Comparison of ENCODE assay signal across 25 cellular contexts in genomic region chrX:15216280-15216679, GRCh38. TPM values are rescaled to one million over a fixed set of nuclear protein-coding genes. Genes with fewer than 3 reads are reported as not detected.
DNase-seq lines count a peak whose midpoint lies in the region; ATAC-seq, FAIRE-seq and TF ChIP-seq lines count a peak whose summit lies in the region.
"Had no signal": no experiment of that assay in that cellular context is flagged by ENCODE, and none has a peak within 500 bp of the region (broad histone marks: within the 10 kb centered on the region; RNA-seq: fewer than 3 reads in every experiment).

No MANE protein-coding gene starts in this region.

- H2BK15ac ChIP-seq in H1 (ENCODE audit: low read length) = no peak overlapping the region

- no peak overlapping the region for H3K27ac Mint-ChIP-seq in astrocyte (ENCODE audit: unreplicated experiment)
- H3K27ac Mint-ChIP-seq: CD14-positive monocyte; CD4-positive, alpha-beta T cell; CD8-positive, alpha-beta memory T cell; GM23338; HFFc6 had no signal

- FAIRE-seq in astrocyte (lab: Jason Lieb, UNC) = peak; percentile 82
- peak; percentile 50 for FAIRE-seq in H1 (lab: Jason Lieb, UNC)
- FAIRE-seq: A204.1, D721Med, GM12891, GM18507, H54 had no signal

- no peak for TF ChIP-seq POLR2A in H1 (IDR thresholded peaks at IDR 0.05; ENCODE audit: control extremely low read depth in 1 of 2, low read depth in 2 of 2, low read length in 2 of 2)
- no peak for TF ChIP-seq POLR2A in stomach (IDR thresholded peaks at IDR 0.05)

- no peaks in the 10 kb centered on the region for H3K27me3 Mint-ChIP-seq in astrocyte (ENCODE audit: low read depth, unreplicated experiment)
- H3K27me3 Mint-ChIP-seq: CD4-positive, alpha-beta T cell had no signal

- H4K5ac ChIP-seq in H1 (ENCODE audit: insufficient read length, low read depth, low read length) = no peak overlapping the region

- no peaks in the 10 kb centered on the region for H3K9me3 Mint-ChIP-seq in astrocyte (ENCODE audit: unreplicated experiment)
- H3K9me3 Mint-ChIP-seq: CD4-positive, alpha-beta T cell; GM23338; HFFc6 had no signal

- H3K27ac ChIP-seq in astrocyte (ENCODE audit: low read depth, low read length) (no peak overlapping the region), H1 (ENCODE audit: low read depth, low read length) (no peak overlapping the region), stomach (no peak overlapping the region)
- H3K27ac ChIP-seq: BLaER1 treated with 17β-estradiol and CSF1 and Interleukin-3, amounts not matched to agents 10 nM and 100 nM had no signal

- H3K56ac ChIP-seq in H1 (replicated peaks; ENCODE audit: insufficient read length, low read depth, low read length) = no peak overlapping the region

- H4K20me1 ChIP-seq in astrocyte (ENCODE audit: insufficient read depth, low read length) (no peaks in the 10 kb centered on the region), H1 (replicated peaks in 1 of 2; ENCODE audit: control insufficient read depth in 1 of 2, insufficient read depth in 2 of 2, low read length in 2 of 2) (no peaks in the 10 kb centered on the region)

- H3K4me3 ChIP-seq in astrocyte (ENCODE audit: insufficient read depth, low read depth, low read length) = no peak overlapping the region
- no peak overlapping the region for H3K4me3 ChIP-seq in H1 (ENCODE audit: extremely low read depth in 1 of 4, insufficient read depth in 2 of 4, low read depth in 3 of 4, low read length in 4 of 4)
- no peak overlapping the region for H3K4me3 ChIP-seq in stomach
- H3K4me3 ChIP-seq: BLaER1 treated with 17β-estradiol and CSF1 and Interleukin-3, amounts not matched to agents 10 nM and 100 nM; GM23338; HAP-1 had no signal

- H3K79me1 ChIP-seq in H1 (ENCODE audit: low read depth, low read length) = no peaks in the 10 kb centered on the region

- H3K27me3 ChIP-seq in astrocyte (ENCODE audit: insufficient read depth, low read length) (no peaks in the 10 kb centered on the region), H1 (replicated peaks in 1 of 4; ENCODE audit: control insufficient read depth in 3 of 4, extremely low read depth in 1 of 4, insufficient read depth in 3 of 4, low read length in 3 of 4) (no peaks in the 10 kb centered on the region), stomach (no peaks in the 10 kb centered on the region)
- H3K27me3 ChIP-seq: BE2C had no signal

- H4K8ac ChIP-seq in H1 (ENCODE audit: extremely low read depth, insufficient read depth, low read length) = no peak overlapping the region

- H3K9ac ChIP-seq in astrocyte (ENCODE audit: low read length) (no peak overlapping the region), H1 (replicated peaks in 1 of 4; ENCODE audit: extremely low read depth in 1 of 4, low read depth in 3 of 4, low read length in 3 of 4) (no peak overlapping the region)
- H3K9ac ChIP-seq: BLaER1 treated with 17β-estradiol and CSF1 and Interleukin-3, amounts not matched to agents 10 nM and 100 nM had no signal

- peak; percentile 3 for DNase-seq in EL
- no peak for DNase-seq in astrocyte (ENCODE audit: low read depth)
- no peak for DNase-seq in H1 (ENCODE audit: low read depth in 1 of 2, low spot score in 2 of 2)
- no peak for DNase-seq in stomach
- DNase-seq in 8988T = no peak
- DNase-seq: ACHN; AML-193; BE2C; CD4-positive, alpha-beta T cell; CD8-positive, alpha-beta memory T cell; DMS 273 treated with DMSO at 0.1 percent for 48 hours; DMS79; GF-D8; HFFc6 had no signal

- intact Hi-C loops in stomach (cut with DNase I; ENCODE audit: low total_unique reads) = no loop called here

- H2BK120ac ChIP-seq in H1 (replicated peaks; ENCODE audit: low read depth, low read length) = no peak overlapping the region

- POLR2A ChIA-PET in H1 (lab: Charles Lee; ENCODE audit: partially characterized antibody) = no interaction called here

- H3K36me3 ChIP-seq in astrocyte (ENCODE audit: insufficient read depth, low read length) (no peaks in the 10 kb centered on the region), H1 (ENCODE audit: control insufficient read depth in 2 of 4, insufficient read depth in 4 of 4, low read length in 3 of 4) (no peaks in the 10 kb centered on the region), stomach (no peaks in the 10 kb centered on the region)
- H3K36me3 ChIP-seq: BE2C; BLaER1 treated with 17β-estradiol and CSF1 and Interleukin-3, amounts not matched to agents 10 nM and 100 nM; HAP-1 had no signal

- H3K4me1 Mint-ChIP-seq in astrocyte (ENCODE audit: low read depth, unreplicated experiment) = peaks cover 5% of the 10 kb centered on the region
- H3K4me1 Mint-ChIP-seq: CD14-positive monocyte; CD8-positive, alpha-beta memory T cell had no signal

- ATAC-seq in SK-N-SH treated with all-trans-retinoic acid at 6 μM for 48 hours = no peak
- ATAC-seq: GM23338 had no signal

- H3K4me1 ChIP-seq in astrocyte (ENCODE audit: insufficient read depth, low read length) (no peaks in the 10 kb centered on the region), H1 (replicated peaks in 1 of 4; ENCODE audit: control insufficient read depth in 3 of 4, insufficient read depth in 4 of 4, low read length in 3 of 4) (no peaks in the 10 kb centered on the region), stomach (no peaks in the 10 kb centered on the region)
- H3K4me1 ChIP-seq: BE2C; BLaER1 treated with 17β-estradiol and CSF1 and Interleukin-3, amounts not matched to agents 10 nM and 100 nM; HAP-1 had no signal

- H3K79me2 ChIP-seq in astrocyte (ENCODE audit: insufficient read depth, low read length) (no peaks in the 10 kb centered on the region), H1 (ENCODE audit: control insufficient read depth in 1 of 2, insufficient read depth in 2 of 2, low read length in 2 of 2) (no peaks in the 10 kb centered on the region)

- 90% methylated on average over 1 of the region's 1 CpG; no CpG with 5 or more reads in 1 of the 2 experiments for WGBS in H1 (ENCODE audit: extremely low coverage in 1 of 2, insufficient coverage in 1 of 2, insufficient read length in 1 of 2, insufficient replicate concordance in 2 of 2, low coverage in 1 of 2, low lambda C conversion rate in 2 of 2, missing lambda C conversion rate in 1 of 2), 2 experiments
- 36 to 100% (median 80%) methylated on average over 1 of the region's 1 CpG for WGBS in stomach, 5 donors

- H2BK20ac ChIP-seq in H1 (ENCODE audit: low read length) = no peak overlapping the region

- TF ChIP-seq EP300 in H1 (IDR thresholded peaks at IDR 0.05; ENCODE audit: borderline replicate concordance in 1 of 2, low read depth in 2 of 2, low read length in 2 of 2) (no peak), stomach (IDR thresholded peaks at IDR 0.05) (no peak)

- H2BK5ac ChIP-seq in H1 (ENCODE audit: low read depth, low read length) = no peak overlapping the region

- no peak for TF ChIP-seq RAD21 in H1 (IDR thresholded peaks at IDR 0.05 in 1 of 2, conservative IDR thresholded peaks at IDR 0.05 in 1 of 2; ENCODE audit: low read depth in 2 of 2, low read length in 2 of 2)

- H2AFZ ChIP-seq in astrocyte (ENCODE audit: low read depth, low read length) (no peak overlapping the region), H1 (ENCODE audit: low read length) (no peak overlapping the region)
- H2AFZ ChIP-seq: GM23338 had no signal

- H2BK12ac ChIP-seq in H1 (ENCODE audit: low read depth, low read length) = no peak overlapping the region

- CTCF ChIA-PET in H1 (lab: Charles Lee; ENCODE audit: partially characterized antibody) = no interaction called here

- H3K9me3 ChIP-seq in astrocyte (ENCODE audit: insufficient read depth, low read depth, low read length) (no peaks in the 10 kb centered on the region), H1 (ENCODE audit: insufficient read depth in 2 of 2, low read depth in 1 of 2, low read length in 1 of 2) (no peaks in the 10 kb centered on the region), stomach (no peaks in the 10 kb centered on the region)
- H3K9me3 ChIP-seq: BE2C; BLaER1 treated with 17β-estradiol and CSF1 and Interleukin-3, amounts not matched to agents 10 nM and 100 nM; HAP-1 had no signal

- no peak overlapping the region for H3K4ac ChIP-seq in H1 (replicated peaks; ENCODE audit: insufficient read length, low read depth, low read length)

- no peak overlapping the region for H3K18ac ChIP-seq in H1 (ENCODE audit: extremely low read depth, low read length)

- no peaks in the 10 kb centered on the region for H3K23me2 ChIP-seq in H1 (ENCODE audit: low read depth, low read length)

- no peaks in the 10 kb centered on the region for H3K36me3 Mint-ChIP-seq in astrocyte (ENCODE audit: low read depth, unreplicated experiment)
- H3K36me3 Mint-ChIP-seq: CD14-positive monocyte; CD8-positive, alpha-beta memory T cell had no signal

- no peak overlapping the region for H4K91ac ChIP-seq in H1 (replicated peaks; ENCODE audit: insufficient read length, low read length)

- no peak overlapping the region for H2AK5ac ChIP-seq in H1 (ENCODE audit: low read depth, low read length)

- no peak overlapping the region for H3K4me2 ChIP-seq in astrocyte (ENCODE audit: low read length)
- H3K4me2 ChIP-seq in H1 (ENCODE audit: insufficient read depth in 1 of 2, low read depth in 2 of 2, low read length in 2 of 2) = no peak overlapping the region
- H3K4me2 ChIP-seq: BLaER1 treated with 17β-estradiol and CSF1 and Interleukin-3, amounts not matched to agents 10 nM and 100 nM; GM23338 had no signal

- no peak overlapping the region for H3K23ac ChIP-seq in H1 (ENCODE audit: insufficient read length)

- TF ChIP-seq CTCF in astrocyte (IDR thresholded peaks at IDR 0.05; ENCODE audit: insufficient read depth, low read depth, low read length) (no peak), H1 (IDR thresholded peaks at IDR 0.05; ENCODE audit: control extremely low read depth in 1 of 3, insufficient read depth in 1 of 3, low read depth in 1 of 3, low read length in 3 of 3) (no peak), stomach (IDR thresholded peaks at IDR 0.05) (no peak)

- H3K14ac ChIP-seq in H1 (ENCODE audit: insufficient read length) = no peak overlapping the region

- H3K4me3 Mint-ChIP-seq in astrocyte (ENCODE audit: unreplicated experiment) = no peak overlapping the region
- H3K4me3 Mint-ChIP-seq: CD14-positive monocyte; CD4-positive, alpha-beta T cell; CD8-positive, alpha-beta memory T cell; GM23338; HFFc6 had no signal

TF ChIP-seq in H1, 55 proteins besides CTCF, POLR2A, EP300 and RAD21 (continues in another document):
- no peak for TF ChIP-seq ASH2L (IDR thresholded peaks at IDR 0.05; ENCODE audit: low read length)

TF ChIP-seq in SK-N-SH treated with all-trans-retinoic acid at 6 μM for 48 hours, 23 proteins besides CTCF, POLR2A, EP300 and RAD21 (continues in another document):
- TF ChIP-seq BACH2 (CRISPR knock-in tag; IDR thresholded peaks at IDR 0.05; ENCODE audit: borderline replicate concordance) = no peak

RNA-seq across cellular contexts. Expression of gene ASB9, which starts 53.6 kb away (rescaled TPM):
- 0.27 TPM in 1 of 2 replicates, not detected in the other for total RNA-seq in astrocyte
- total RNA-seq in H1 (2021; fragmentation: NEBNext Ultra II Directional; extraction: Animal tissue kit (Norgen Biotek cat#: 25700)) = 0.54 TPM in 1 of 2 replicates, not detected in the other
- 0.64 and 1.2 TPM in 2 replicates for polyA plus RNA-seq in H1 (2011; rRNA removed)
- 0.25 TPM for polyA plus RNA-seq in H1 (2011; cell fraction: cytosol; rRNA removed)
- polyA plus RNA-seq in H1 (2011; cell fraction: nucleus; rRNA removed) = 0.43 TPM
- 0.62 to 1.8 TPM (median 0.80 TPM) in 4 replicates for polyA plus RNA-seq in H1 (2012, experiment 1 of 2)
- 0.20 TPM for polyA plus RNA-seq in H1 (2012, experiment 2 of 2)
- 0.49 TPM for polyA plus RNA-seq in H1 (2013, experiment 1 of 2)
- polyA plus RNA-seq in H1 (2013, experiment 2 of 2) = 0.48 TPM
- 2.1 TPM in 1 of 2 replicates, not detected in the other for polyA minus RNA-seq in H1 (2011; rRNA and poly(A)+ RNA removed)
- 2.0 TPM for polyA minus RNA-seq in H1 (2011; cell fraction: cytosol; rRNA and poly(A)+ RNA removed)
- not detected for polyA minus RNA-seq in H1 (2011; cell fraction: nucleus; rRNA and poly(A)+ RNA removed)
- 100 to 1,000 TPM in 1 of 5 donors, 10 to 100 TPM in 1, 1 to 10 TPM in 3; 4.1 to 201 (median 9.0) TPM for total RNA-seq in stomach
- polyA plus RNA-seq in stomach = 1 to 10 TPM; 1.6 to 3.7 (median 3.4) TPM
- total RNA-seq: G401 had no signal
